3 cellular contexts compared by ENCODE assay signal in the genomic region with DNA sequence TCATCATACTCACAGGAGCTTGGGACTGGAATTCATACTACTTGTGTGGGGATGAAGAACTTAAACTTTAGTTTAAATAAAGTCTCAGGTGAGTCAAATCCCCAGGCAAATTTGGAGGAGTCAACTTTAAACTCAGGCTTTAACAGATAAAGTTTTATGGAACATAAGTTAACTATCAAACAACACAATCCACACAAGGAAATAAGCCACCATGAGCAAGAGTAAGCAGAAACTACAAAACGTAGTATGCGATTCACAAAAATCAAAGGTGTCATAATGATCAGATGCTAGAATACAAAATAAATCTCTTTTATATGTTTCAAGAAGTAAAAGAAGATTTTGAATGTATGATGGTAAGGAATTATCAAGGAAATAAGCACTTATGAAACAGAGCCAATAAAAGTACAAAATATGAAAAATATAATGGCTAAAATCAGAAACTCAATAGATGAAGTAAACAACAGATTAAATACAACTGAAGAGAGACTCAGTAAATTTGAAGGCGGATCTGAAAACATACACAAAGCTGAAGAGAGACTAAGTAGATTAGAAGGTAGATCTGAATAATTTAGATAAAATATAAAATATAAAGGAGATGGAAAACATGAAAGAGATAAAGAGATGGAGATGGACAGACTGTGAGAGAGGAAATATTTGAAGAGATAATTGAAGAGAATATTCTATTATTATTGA.
TF ChIP-seq lines count a peak whose summit lies in the region.

No MANE protein-coding gene starts in this region.

TF ChIP-seq in SK-N-SH treated with all-trans-retinoic acid at 6 μM for 48 hours, 23 proteins besides CTCF, POLR2A, EP300 and RAD21:
- TF ChIP-seq OSR1 (CRISPR knock-in tag; IDR thresholded peaks at IDR 0.05) (no peak), ZFP30 (CRISPR knock-in tag; IDR thresholded peaks at IDR 0.05) (peak; percentile 93)
TF ChIP-seq in SK-N-SH treated with all-trans-retinoic acid at 6 μM for 48 hours: peak in this region for 1.

TF ChIP-seq in SK-N-SH, 30 proteins besides CTCF, POLR2A, EP300 and RAD21:
- TF ChIP-seq FOXJ3 (CRISPR knock-in tag; IDR thresholded peaks at IDR 0.05) (no peak), CHD2 (IDR thresholded peaks at IDR 0.05; ENCODE audit: low read length, partially characterized antibody) (no peak), RCOR1 (IDR thresholded peaks at IDR 0.05; ENCODE audit: low read length) (no peak), NFIC (IDR thresholded peaks at IDR 0.05; ENCODE audit: borderline replicate concordance) (no peak), TCF12 (IDR thresholded peaks at IDR 0.05) (no peak), EZH2phosphoT487 (IDR thresholded peaks at IDR 0.05; ENCODE audit: borderline replicate concordance, low read depth) (no peak), FOXM1 (IDR thresholded peaks at IDR 0.05; ENCODE audit: low read depth) (no peak), GABPA (IDR thresholded peaks at IDR 0.05; ENCODE audit: low read depth) (no peak), SMC3 (IDR thresholded peaks at IDR 0.05; ENCODE audit: low read depth, low read length) (no peak), MXI1 (IDR thresholded peaks at IDR 0.05; ENCODE audit: low read depth, low read length) (no peak), NRF1 (IDR thresholded peaks at IDR 0.05; ENCODE audit: low read depth, low read length) (no peak), JUND (IDR thresholded peaks at IDR 0.05) (no peak), GATA2 (CRISPR knock-in tag; IDR thresholded peaks at IDR 0.05) (no peak), TEAD4 (IDR thresholded peaks at IDR 0.05; ENCODE audit: borderline replicate concordance, insufficient read depth) (no peak), FOSL2 (IDR thresholded peaks at IDR 0.05; ENCODE audit: borderline replicate concordance, low read depth) (no peak), POLR2AphosphoS5 (IDR thresholded peaks at IDR 0.05; ENCODE audit: low read depth, low read length) (no peak)
- TF ChIP-seq, protein P1, sequence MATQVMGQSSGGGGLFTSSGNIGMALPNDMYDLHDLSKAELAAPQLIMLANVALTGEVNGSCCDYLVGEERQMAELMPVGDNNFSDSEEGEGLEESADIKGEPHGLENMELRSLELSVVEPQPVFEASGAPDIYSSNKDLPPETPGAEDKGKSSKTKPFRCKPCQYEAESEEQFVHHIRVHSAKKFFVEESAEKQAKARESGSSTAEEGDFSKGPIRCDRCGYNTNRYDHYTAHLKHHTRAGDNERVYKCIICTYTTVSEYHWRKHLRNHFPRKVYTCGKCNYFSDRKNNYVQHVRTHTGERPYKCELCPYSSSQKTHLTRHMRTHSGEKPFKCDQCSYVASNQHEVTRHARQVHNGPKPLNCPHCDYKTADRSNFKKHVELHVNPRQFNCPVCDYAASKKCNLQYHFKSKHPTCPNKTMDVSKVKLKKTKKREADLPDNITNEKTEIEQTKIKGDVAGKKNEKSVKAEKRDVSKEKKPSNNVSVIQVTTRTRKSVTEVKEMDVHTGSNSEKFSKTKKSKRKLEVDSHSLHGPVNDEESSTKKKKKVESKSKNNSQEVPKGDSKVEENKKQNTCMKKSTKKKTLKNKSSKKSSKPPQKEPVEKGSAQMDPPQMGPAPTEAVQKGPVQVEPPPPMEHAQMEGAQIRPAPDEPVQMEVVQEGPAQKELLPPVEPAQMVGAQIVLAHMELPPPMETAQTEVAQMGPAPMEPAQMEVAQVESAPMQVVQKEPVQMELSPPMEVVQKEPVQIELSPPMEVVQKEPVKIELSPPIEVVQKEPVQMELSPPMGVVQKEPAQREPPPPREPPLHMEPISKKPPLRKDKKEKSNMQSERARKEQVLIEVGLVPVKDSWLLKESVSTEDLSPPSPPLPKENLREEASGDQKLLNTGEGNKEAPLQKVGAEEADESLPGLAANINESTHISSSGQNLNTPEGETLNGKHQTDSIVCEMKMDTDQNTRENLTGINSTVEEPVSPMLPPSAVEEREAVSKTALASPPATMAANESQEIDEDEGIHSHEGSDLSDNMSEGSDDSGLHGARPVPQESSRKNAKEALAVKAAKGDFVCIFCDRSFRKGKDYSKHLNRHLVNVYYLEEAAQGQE (IDR thresholded peaks at IDR 0.05; ENCODE audit: low read depth, low read length), result no peak
- TF ChIP-seq, protein P2, sequence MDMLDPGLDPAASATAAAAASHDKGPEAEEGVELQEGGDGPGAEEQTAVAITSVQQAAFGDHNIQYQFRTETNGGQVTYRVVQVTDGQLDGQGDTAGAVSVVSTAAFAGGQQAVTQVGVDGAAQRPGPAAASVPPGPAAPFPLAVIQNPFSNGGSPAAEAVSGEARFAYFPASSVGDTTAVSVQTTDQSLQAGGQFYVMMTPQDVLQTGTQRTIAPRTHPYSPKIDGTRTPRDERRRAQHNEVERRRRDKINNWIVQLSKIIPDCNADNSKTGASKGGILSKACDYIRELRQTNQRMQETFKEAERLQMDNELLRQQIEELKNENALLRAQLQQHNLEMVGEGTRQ (IDR thresholded peaks at IDR 0.05; ENCODE audit: borderline replicate concordance, low read depth, low read length), result no peak

TF ChIP-seq in K562, 482 proteins besides CTCF, POLR2A, EP300 and RAD21:
- TF ChIP-seq, protein P3, sequence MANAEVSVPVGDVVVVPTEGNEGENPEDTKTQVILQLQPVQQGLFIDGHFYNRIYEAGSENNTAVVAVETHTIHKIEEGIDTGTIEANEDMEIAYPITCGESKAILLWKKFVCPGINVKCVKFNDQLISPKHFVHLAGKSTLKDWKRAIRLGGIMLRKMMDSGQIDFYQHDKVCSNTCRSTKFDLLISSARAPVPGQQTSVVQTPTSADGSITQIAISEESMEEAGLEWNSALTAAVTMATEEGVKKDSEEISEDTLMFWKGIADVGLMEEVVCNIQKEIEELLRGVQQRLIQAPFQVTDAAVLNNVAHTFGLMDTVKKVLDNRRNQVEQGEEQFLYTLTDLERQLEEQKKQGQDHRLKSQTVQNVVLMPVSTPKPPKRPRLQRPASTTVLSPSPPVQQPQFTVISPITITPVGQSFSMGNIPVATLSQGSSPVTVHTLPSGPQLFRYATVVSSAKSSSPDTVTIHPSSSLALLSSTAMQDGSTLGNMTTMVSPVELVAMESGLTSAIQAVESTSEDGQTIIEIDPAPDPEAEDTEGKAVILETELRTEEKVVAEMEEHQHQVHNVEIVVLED (CRISPR knock-in tag; IDR thresholded peaks at IDR 0.05), result no peak
- TF ChIP-seq CREB1 (IDR thresholded peaks at IDR 0.05), result no peak
- no peak for TF ChIP-seq CREB1 (CRISPR knock-in tag; IDR thresholded peaks at IDR 0.05)
- no peak for TF ChIP-seq ZNF263 (CRISPR knock-in tag; IDR thresholded peaks at IDR 0.05; ENCODE audit: borderline replicate concordance)
- TF ChIP-seq KLF13 (tag; IDR thresholded peaks at IDR 0.05; ENCODE audit: borderline replicate concordance, low read depth), result no peak
- TF ChIP-seq ZNF644 (tag; IDR thresholded peaks at IDR 0.05; ENCODE audit: low read depth), result no peak
- TF ChIP-seq, protein P4, sequence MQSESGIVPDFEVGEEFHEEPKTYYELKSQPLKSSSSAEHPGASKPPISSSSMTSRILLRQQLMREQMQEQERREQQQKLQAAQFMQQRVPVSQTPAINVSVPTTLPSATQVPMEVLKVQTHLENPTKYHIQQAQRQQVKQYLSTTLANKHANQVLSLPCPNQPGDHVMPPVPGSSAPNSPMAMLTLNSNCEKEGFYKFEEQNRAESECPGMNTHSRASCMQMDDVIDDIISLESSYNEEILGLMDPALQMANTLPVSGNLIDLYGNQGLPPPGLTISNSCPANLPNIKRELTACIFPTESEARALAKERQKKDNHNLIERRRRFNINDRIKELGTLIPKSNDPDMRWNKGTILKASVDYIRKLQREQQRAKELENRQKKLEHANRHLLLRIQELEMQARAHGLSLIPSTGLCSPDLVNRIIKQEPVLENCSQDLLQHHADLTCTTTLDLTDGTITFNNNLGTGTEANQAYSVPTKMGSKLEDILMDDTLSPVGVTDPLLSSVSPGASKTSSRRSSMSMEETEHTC (IDR thresholded peaks at IDR 0.05), result no peak
- TF ChIP-seq ZNF41 (CRISPR knock-in tag; conservative IDR thresholded peaks at IDR 0.05), result peak; percentile 93
- TF ChIP-seq ZNF780A (CRISPR knock-in tag; IDR thresholded peaks at IDR 0.05), result no peak
